In the genomic region with DNA sequence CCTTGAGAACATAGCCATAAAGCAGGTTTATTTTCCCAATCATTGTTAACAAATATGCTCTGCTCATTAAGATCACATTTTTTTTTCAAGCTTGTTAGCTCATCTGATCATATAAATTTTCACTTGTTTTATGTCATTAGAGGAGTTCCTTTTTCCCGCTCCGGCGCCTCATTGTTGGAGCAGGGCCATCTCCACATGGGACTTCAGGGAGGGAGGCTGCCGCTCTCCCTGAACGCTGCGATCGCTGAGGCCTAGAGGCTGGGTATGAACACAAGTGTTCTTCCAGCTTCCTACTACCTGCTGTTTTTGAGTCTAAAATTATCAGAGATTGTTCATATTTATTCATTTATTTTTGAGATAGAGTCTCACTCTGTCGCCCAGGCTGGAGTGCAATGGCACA, we compare ENCODE assay signal across 20 cellular contexts.
"Had no signal": no experiment of that assay in that cellular context is flagged by ENCODE, and none has a peak within 500 bp of the region (broad histone marks: within the 10 kb centered on the region; RNA-seq: fewer than 3 reads in every experiment).

No MANE protein-coding gene starts in this region.

- DNase-seq: hippocampal formation; left colon; left ventricle myocardium inferior; mesendoderm; naive B cell; natural killer cell; ovary; right lobe of liver; stimulated activated CD4-positive, alpha-beta T cell treated with anti-CD3 and anti-CD28 coated beads, Interleukin-1b, Interleukin-23, amount 100 ng/mL, for 48 hours; stimulated activated CD4-positive, alpha-beta T cell treated with anti-CD3 and anti-CD28 coated beads, Interleukin-2, amount 100 ng/mL, for 48 hours; stimulated activated CD4-positive, alpha-beta T cell treated with anti-CD3 and anti-CD28 coated beads, Interleukin-4, amount 100 ng/mL, for 4 hours; stimulated activated CD8-positive, alpha-beta memory T cell treated with anti-CD3 and anti-CD28 coated beads, Interleukin-4, amount 100 ng/mL, for 48 hours; stimulated activated naive B cell treated with anti-CD40 and anti-IgM and Interleukin-4, amounts not matched to agents 10 μg/mL and 1 μg/mL and 100 μg/mL, for 72 hours; stimulated activated naive CD8-positive, alpha-beta T cell treated with anti-CD3 and anti-CD28 coated beads, Interleukin-15, Interleukin-2, amounts not matched to agents 100 U/mL and 50 U/mL, for 24 hours; stomach; testis; thyroid gland; transverse colon; upper lobe of right lung had no signal

- ATAC-seq: left colon; natural killer cell; right lobe of liver; stimulated activated naive B cell treated with anti-CD40 and anti-IgM and Interleukin-4, amounts not matched to agents 10 μg/mL and 1 μg/mL and 100 μg/mL, for 72 hours; stimulated activated naive CD8-positive, alpha-beta T cell treated with anti-CD3 and anti-CD28 coated beads, Interleukin-15, Interleukin-2, amounts not matched to agents 100 U/mL and 50 U/mL, for 24 hours; upper lobe of right lung had no signal

- H3K27ac ChIP-seq: left ventricle myocardium inferior, ovary, right atrium auricular region, right lobe of liver, stomach, testis, thyroid gland, transverse colon, upper lobe of right lung had no signal
